20 cellular contexts compared by ENCODE assay signal in the genomic region with DNA sequence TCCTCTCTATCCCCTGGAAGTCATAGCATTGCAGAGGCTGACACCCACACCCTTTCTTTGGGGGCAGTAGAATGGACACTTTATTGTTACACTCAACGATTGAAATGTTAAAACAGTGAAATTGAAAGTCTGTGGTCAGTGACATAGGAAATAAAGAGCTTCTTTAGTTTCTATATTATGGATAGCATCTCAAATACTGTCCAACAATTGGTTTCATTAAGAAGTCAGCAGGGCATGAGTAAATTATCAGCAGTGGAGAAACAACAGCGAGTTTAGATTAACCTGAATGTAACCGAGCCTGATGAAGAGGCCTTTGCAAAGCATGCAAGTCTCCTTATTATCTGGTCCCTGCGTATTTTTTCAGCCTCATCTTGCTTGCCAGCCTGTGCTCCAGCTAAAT.
DNase-seq lines count a peak whose midpoint lies in the region; ATAC-seq lines count a peak whose summit lies in the region.
"Had no signal": no experiment of that assay in that cellular context is flagged by ENCODE, and none has a peak within 500 bp of the region (broad histone marks: within the 10 kb centered on the region; RNA-seq: fewer than 3 reads in every experiment).

No MANE protein-coding gene starts in this region.

- no peak for DNase-seq in stimulated activated effector memory CD8-positive, alpha-beta T cell treated with anti-CD3 and anti-CD28 coated beads, Interleukin-12 subunit alpha, Interleukin-12 subunit beta, amount 100 ng/mL, for 72 hours (ENCODE audit: low spot score in 2 of 2)
- DNase-seq in SKM-1 treated with dmso at 0.1 percent for 144 hours (lab: John Stamatoyannopoulos, UW; ENCODE audit: unreplicated experiment) = no peak
- DNase-seq: Caco-2; CD8-positive, alpha-beta T cell; H9; NCI-H1092 treated with DMSO at 0.1 percent for 48 hours; NCI-H1436 treated with DMSO at 0.1 percent for 48 hours; NCI-H187 treated with DMSO at 0.1 percent for 48 hours; NCI-H2107; NCI-H524; NCI-H774; SK-N-SH; T-helper 17 cell had no signal

- no peak overlapping the region for H3K4me3 Mint-ChIP-seq in stimulated activated effector memory CD8-positive, alpha-beta T cell treated with anti-CD3 and anti-CD28 coated beads, Interleukin-12 subunit alpha, Interleukin-12 subunit beta, amount 100 ng/mL, for 72 hours
- H3K4me3 Mint-ChIP-seq: B cell; CD8-positive, alpha-beta T cell; GM23338; H9; T-helper 17 cell had no signal

- no peaks in the 10 kb centered on the region for H3K4me1 Mint-ChIP-seq in stimulated activated effector memory CD8-positive, alpha-beta T cell treated with anti-CD3 and anti-CD28 coated beads, Interleukin-12 subunit alpha, Interleukin-12 subunit beta, amount 100 ng/mL, for 72 hours
- H3K4me1 Mint-ChIP-seq: T-helper 17 cell had no signal

- H3K27ac Mint-ChIP-seq in stimulated activated effector memory CD8-positive, alpha-beta T cell treated with anti-CD3 and anti-CD28 coated beads, Interleukin-12 subunit alpha, Interleukin-12 subunit beta, amount 100 ng/mL, for 72 hours = no peak overlapping the region
- H3K27ac Mint-ChIP-seq: CD8-positive, alpha-beta T cell; GM23338; H9; T-helper 17 cell had no signal

- H3K9me3 Mint-ChIP-seq in stimulated activated effector memory CD8-positive, alpha-beta T cell treated with anti-CD3 and anti-CD28 coated beads, Interleukin-12 subunit alpha, Interleukin-12 subunit beta, amount 100 ng/mL, for 72 hours = no peaks in the 10 kb centered on the region
- H3K9me3 Mint-ChIP-seq: CD8-positive, alpha-beta T cell; GM23338; H9 had no signal

- ATAC-seq in GM18861 (IDR thresholded peaks at IDR 0.05; ENCODE audit: unreplicated experiment) = peak; percentile 53
- peak; percentile 50 for ATAC-seq in GM19372 (IDR thresholded peaks at IDR 0.05; ENCODE audit: low read depth, unreplicated experiment)
- peak; percentile 61 for ATAC-seq in HG03378 (IDR thresholded peaks at IDR 0.05; ENCODE audit: unreplicated experiment)
- peak; percentile 52 for ATAC-seq in stimulated activated effector memory CD8-positive, alpha-beta T cell treated with anti-CD3 and anti-CD28 coated beads, Interleukin-12 subunit alpha, Interleukin-12 subunit beta, amount 100 ng/mL, for 72 hours
- no peak for ATAC-seq in HG03095 (IDR thresholded peaks at IDR 0.05; ENCODE audit: unreplicated experiment)
- ATAC-seq in HG03196 (IDR thresholded peaks at IDR 0.05; ENCODE audit: unreplicated experiment) = no peak
- ATAC-seq: CD8-positive, alpha-beta T cell; GM23338; T-helper 17 cell had no signal

- H3K36me3 Mint-ChIP-seq in stimulated activated effector memory CD8-positive, alpha-beta T cell treated with anti-CD3 and anti-CD28 coated beads, Interleukin-12 subunit alpha, Interleukin-12 subunit beta, amount 100 ng/mL, for 72 hours = no peaks in the 10 kb centered on the region
- H3K36me3 Mint-ChIP-seq: CD8-positive, alpha-beta T cell had no signal

Comparison
In these comparisons a context has a peak if more than half of its experiments do, and no peak if none do; other contexts are left out.
1. ATAC-seq: peak in GM18861 (single experiment), GM19372 (single experiment), HG03378 (single experiment) and stimulated activated effector memory CD8-positive, alpha-beta T cell treated with anti-CD3 and anti-CD28 coated beads, Interleukin-12 subunit alpha, Interleukin-12 subunit beta, amount 100 ng/mL, for 72 hours (single experiment); none in HG03095 (single experiment) and HG03196 (single experiment).